1 cellular context compared by ENCODE assay signal in genomic region chr1:32963746-32964460, GRCh38.
TF ChIP-seq lines count a peak whose summit lies in the region.

No MANE protein-coding gene starts in this region.

TF ChIP-seq in HEK293, 187 proteins besides CTCF, POLR2A, EP300 and RAD21 (continued from another document):
- TF ChIP-seq ZNF148 (tag by site-specific recombination; IDR thresholded peaks at IDR 0.05; ENCODE audit: borderline replicate concordance) = no peak
- no peak for TF ChIP-seq ZNF175 (tag by site-specific recombination; IDR thresholded peaks at IDR 0.05)
- no peak for TF ChIP-seq ZSCAN18 (tag by site-specific recombination; IDR thresholded peaks at IDR 0.05)
- TF ChIP-seq ZNF146 (tag by site-specific recombination; IDR thresholded peaks at IDR 0.05) = no peak
- peak; percentile 48; the same call in 1 of the 2 replicates for TF ChIP-seq HIC1 (tag by site-specific recombination; IDR thresholded peaks at IDR 0.05)
- peak; percentile 69; the same call in 1 of the 2 replicates for TF ChIP-seq ZNF561 (tag by site-specific recombination; IDR thresholded peaks at IDR 0.05; ENCODE audit: borderline replicate concordance)
- TF ChIP-seq ZSCAN23 (tag by site-specific recombination; IDR thresholded peaks at IDR 0.05) = no peak
- no peak for TF ChIP-seq ZNF664 (tag by site-specific recombination; IDR thresholded peaks at IDR 0.05)
- TF ChIP-seq ZNF157 (tag by site-specific recombination; IDR thresholded peaks at IDR 0.05) = no peak
- no peak for TF ChIP-seq ZNF23 (tag by site-specific recombination; IDR thresholded peaks at IDR 0.05; ENCODE audit: borderline replicate concordance)
- TF ChIP-seq ZNF501 (tag by site-specific recombination; IDR thresholded peaks at IDR 0.05) = no peak
- no peak for TF ChIP-seq ZNF521 (tag by site-specific recombination; IDR thresholded peaks at IDR 0.05)
- peak; percentile 96 for TF ChIP-seq KLF9 (tag by site-specific recombination; IDR thresholded peaks at IDR 0.05; ENCODE audit: low read depth)
- TF ChIP-seq ZSCAN30 (tag by site-specific recombination; IDR thresholded peaks at IDR 0.05) = no peak; the same call in 1 of the 2 replicates
- TF ChIP-seq GFI1B (tag by site-specific recombination; IDR thresholded peaks at IDR 0.05) = no peak
- no peak for TF ChIP-seq ZNF221 (tag by site-specific recombination; IDR thresholded peaks at IDR 0.05; ENCODE audit: borderline replicate concordance)
- no peak for TF ChIP-seq ZNF837 (tag by site-specific recombination; IDR thresholded peaks at IDR 0.05)
- TF ChIP-seq SP2 (tag by site-specific recombination; IDR thresholded peaks at IDR 0.05) = peak; percentile 67
- 0 out of 2 replicates have a peak, but pooled peaks have one; percentile 44 for TF ChIP-seq ZSCAN5A (tag by site-specific recombination; IDR thresholded peaks at IDR 0.05)
- peak; percentile 99 for TF ChIP-seq ZNF18 (tag by site-specific recombination; IDR thresholded peaks at IDR 0.05)
- no peak for TF ChIP-seq KLF7 (tag by site-specific recombination; IDR thresholded peaks at IDR 0.05; ENCODE audit: borderline replicate concordance)
- TF ChIP-seq ZNF239 (tag by site-specific recombination; IDR thresholded peaks at IDR 0.05) = no peak
- TF ChIP-seq ZNF202 (tag by site-specific recombination; IDR thresholded peaks at IDR 0.05; ENCODE audit: borderline replicate concordance) = no peak
- peak; percentile 89 for TF ChIP-seq ZNF10 (tag by site-specific recombination; IDR thresholded peaks at IDR 0.05)
